ENCODE assay signal across 11 cellular contexts in the genomic region with DNA sequence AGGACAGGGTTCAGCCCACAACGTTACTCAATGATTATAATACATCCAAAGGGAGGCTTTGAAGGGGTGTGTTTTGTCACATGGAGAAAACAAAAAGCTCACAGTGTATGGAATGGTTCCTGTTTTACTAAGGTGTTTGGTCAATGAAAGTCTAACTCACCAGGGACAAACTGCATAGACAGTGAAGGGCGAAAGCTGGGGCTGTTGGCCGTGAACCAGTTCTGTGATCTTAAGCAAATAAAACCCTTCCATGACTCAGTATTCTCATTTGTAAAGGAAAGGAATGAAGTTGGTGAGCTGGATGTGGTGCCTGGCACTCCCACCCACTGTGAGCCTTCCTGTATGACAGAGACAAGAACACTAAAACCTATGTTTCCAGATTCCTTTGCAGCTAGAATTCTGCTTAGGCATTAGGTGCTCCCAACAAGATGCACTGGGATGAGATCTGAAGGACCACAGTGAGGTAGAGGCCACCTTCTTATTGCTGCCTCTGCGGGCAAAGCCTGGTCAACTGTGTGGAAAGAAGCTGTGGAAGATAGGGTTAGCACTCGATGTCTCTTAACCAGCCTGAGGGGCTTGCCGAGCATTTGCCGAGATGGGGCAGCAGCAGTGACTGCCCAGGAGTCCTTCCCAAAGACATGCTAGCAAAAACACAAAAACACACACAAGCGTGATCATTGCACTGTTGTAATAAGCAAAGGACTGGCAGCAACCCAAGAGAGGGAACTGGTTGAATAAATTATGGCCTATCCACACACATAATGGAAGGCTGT. TPM values are rescaled to one million over a fixed set of nuclear protein-coding genes. Genes with fewer than 3 reads are reported as not detected.
DNase-seq lines count a peak whose midpoint lies in the region; ATAC-seq and TF ChIP-seq lines count a peak whose summit lies in the region.
"Had no signal": no experiment of that assay in that cellular context is flagged by ENCODE, and none has a peak within 500 bp of the region (broad histone marks: within the 10 kb centered on the region; RNA-seq: fewer than 3 reads in every experiment).

No MANE protein-coding gene starts in this region.

- no peak overlapping the region for H3K27ac ChIP-seq in trophoblast cell (ENCODE audit: low read depth, low read length)
- no peak overlapping the region for H3K27ac ChIP-seq in heart left ventricle

- peaks cover 10% of the 10 kb centered on the region for H3K79me1 ChIP-seq in trophoblast cell (ENCODE audit: low read length)

- H2BK5ac ChIP-seq in trophoblast cell (ENCODE audit: low read depth, low read length, poor library complexity) = no peak overlapping the region

- no peak overlapping the region for H2AK5ac ChIP-seq in trophoblast cell (ENCODE audit: low read length)

- no peak for ATAC-seq in heart left ventricle

- DNase-seq in activated CD4-positive, alpha-beta T cell treated with anti-CD3 and anti-CD28 coated beads for 48 hours = peak; percentile 32
- no peak for DNase-seq in activated CD4-positive, alpha-beta T cell treated with anti-CD3 and anti-CD28 coated beads, Interleukin-2, amount 50 U/mL, for 1 hour
- DNase-seq in NCI-H226 (peak; percentile 72), dermis blood vessel endothelial cell (peak; percentile 45), trophoblast cell (no peak), heart left ventricle (no peak), NCI-H1694 treated with DMSO at 0.1 percent for 48 hours (lab: John Stamatoyannopoulos, UW) (no peak)
- no peak for DNase-seq in stimulated activated CD4-positive, alpha-beta T cell treated with anti-CD3 and anti-CD28 coated beads, Interleukin-4, amount 100 ng/mL, for 1 hour
- DNase-seq: BE2C, H7, NCI-H748 treated with DMSO at 0.1 percent for 48 hours had no signal

- H3K36me3 ChIP-seq in trophoblast cell (ENCODE audit: control insufficient read depth in 1 of 2, insufficient read depth in 2 of 2, low read length in 2 of 2) = no peaks in the 10 kb centered on the region
- no peaks in the 10 kb centered on the region for H3K36me3 ChIP-seq in heart left ventricle
- H3K36me3 ChIP-seq: BE2C had no signal

- intact Hi-C loops in heart left ventricle (cut with DNase I) = no loop called here

- H3K4me2 ChIP-seq in trophoblast cell (ENCODE audit: low read length) = no peak overlapping the region

- H2BK12ac ChIP-seq in trophoblast cell (ENCODE audit: low read length) = peak overlapping the region; percentile 40

- H2AFZ ChIP-seq in trophoblast cell (ENCODE audit: insufficient read depth, low read length, poor library complexity) = no peak overlapping the region

- no peak for TF ChIP-seq POLR2A in heart left ventricle (IDR thresholded peaks at IDR 0.05)

- H3K4me3 ChIP-seq in trophoblast cell (ENCODE audit: low read depth, low read length) (no peak overlapping the region), heart left ventricle (no peak overlapping the region)

- H4K12ac ChIP-seq in trophoblast cell (ENCODE audit: low read depth, low read length) = no peak overlapping the region

- H3K4me1 ChIP-seq in trophoblast cell (ENCODE audit: control insufficient read depth in 1 of 2, insufficient read depth in 2 of 2, low read length in 2 of 2) = peaks cover 5 to 11% of the 10 kb centered on the region in 2 experiments
- peaks cover 0 to 24% (median 0%) of the 10 kb centered on the region in 12 donors for H3K4me1 ChIP-seq in heart left ventricle

- H2BK120ac ChIP-seq in trophoblast cell (ENCODE audit: insufficient read depth, low read length, poor library complexity) = no peak overlapping the region

- H3K27me3 ChIP-seq in trophoblast cell (ENCODE audit: insufficient read depth, low read length) (no peaks in the 10 kb centered on the region), heart left ventricle (no peaks in the 10 kb centered on the region)
- H3K27me3 ChIP-seq: BE2C had no signal

- H3K9me3 ChIP-seq in trophoblast cell (ENCODE audit: insufficient read depth, low read depth, low read length) (no peaks in the 10 kb centered on the region), heart left ventricle (no peaks in the 10 kb centered on the region)
- H3K9me3 ChIP-seq: BE2C had no signal

- H3K4ac ChIP-seq in trophoblast cell (ENCODE audit: low read depth, low read length) = no peak overlapping the region

- WGBS in trophoblast cell (ENCODE audit: extremely low coverage, insufficient coverage, insufficient read length) = no CpG with 5 or more reads among the region's 8 CpGs
- 93 to 94% (median 93%) methylated on average over 8 of the region's 8 CpGs for WGBS in heart left ventricle, 4 donors

- no peak overlapping the region for H4K8ac ChIP-seq in trophoblast cell (ENCODE audit: low read depth, low read length)

- no peaks in the 10 kb centered on the region for H3K79me2 ChIP-seq in trophoblast cell (ENCODE audit: control insufficient read depth, insufficient read depth, low read length, poor library complexity)

- H3K23ac ChIP-seq in trophoblast cell (ENCODE audit: low read length) = no peak overlapping the region

- no peak overlapping the region for H3K18ac ChIP-seq in trophoblast cell (ENCODE audit: low read length)

- H3K9ac ChIP-seq in trophoblast cell (ENCODE audit: low read length) = no peak overlapping the region

- H4K91ac ChIP-seq in trophoblast cell (ENCODE audit: low read depth, low read length) = peak overlapping the region; percentile 20

- H3K14ac ChIP-seq in trophoblast cell (ENCODE audit: low read length) = no peak overlapping the region

- no peak for TF ChIP-seq CTCF in heart left ventricle (IDR thresholded peaks at IDR 0.05)

RNA-seq across cellular contexts. Expression of a gene that starts 48.5 kb away (rescaled TPM):
- total RNA-seq in dermis blood vessel endothelial cell = 4.2 and 5.3 TPM in 2 replicates
- 15.5 and 17.3 TPM in 2 replicates for polyA plus RNA-seq in trophoblast cell (2013)
- total RNA-seq in heart left ventricle = 1 to 10 TPM in 8 of 9 donors, under 1 TPM in 1; 0.95 to 4.9 (median 2.9) TPM
- 1 to 10 TPM; 4.1 to 7.1 TPM for polyA plus RNA-seq in heart left ventricle

Comparison
In these comparisons a context has a peak if more than half of its experiments do, and no peak if none do; other contexts are left out.
1. DNase-seq: peak in activated CD4-positive, alpha-beta T cell treated with anti-CD3 and anti-CD28 coated beads for 48 hours (single experiment), NCI-H226 (single experiment) and dermis blood vessel endothelial cell (single experiment); none in activated CD4-positive, alpha-beta T cell treated with anti-CD3 and anti-CD28 coated beads, Interleukin-2, amount 50 U/mL, for 1 hour (single experiment), trophoblast cell (0 of 2), heart left ventricle (0 of 5), NCI-H1694 treated with DMSO at 0.1 percent for 48 hours (single experiment) and stimulated activated CD4-positive, alpha-beta T cell treated with anti-CD3 and anti-CD28 coated beads, Interleukin-4, amount 100 ng/mL, for 1 hour (single experiment).